2 cellular contexts compared by ENCODE assay signal in the genomic region with DNA sequence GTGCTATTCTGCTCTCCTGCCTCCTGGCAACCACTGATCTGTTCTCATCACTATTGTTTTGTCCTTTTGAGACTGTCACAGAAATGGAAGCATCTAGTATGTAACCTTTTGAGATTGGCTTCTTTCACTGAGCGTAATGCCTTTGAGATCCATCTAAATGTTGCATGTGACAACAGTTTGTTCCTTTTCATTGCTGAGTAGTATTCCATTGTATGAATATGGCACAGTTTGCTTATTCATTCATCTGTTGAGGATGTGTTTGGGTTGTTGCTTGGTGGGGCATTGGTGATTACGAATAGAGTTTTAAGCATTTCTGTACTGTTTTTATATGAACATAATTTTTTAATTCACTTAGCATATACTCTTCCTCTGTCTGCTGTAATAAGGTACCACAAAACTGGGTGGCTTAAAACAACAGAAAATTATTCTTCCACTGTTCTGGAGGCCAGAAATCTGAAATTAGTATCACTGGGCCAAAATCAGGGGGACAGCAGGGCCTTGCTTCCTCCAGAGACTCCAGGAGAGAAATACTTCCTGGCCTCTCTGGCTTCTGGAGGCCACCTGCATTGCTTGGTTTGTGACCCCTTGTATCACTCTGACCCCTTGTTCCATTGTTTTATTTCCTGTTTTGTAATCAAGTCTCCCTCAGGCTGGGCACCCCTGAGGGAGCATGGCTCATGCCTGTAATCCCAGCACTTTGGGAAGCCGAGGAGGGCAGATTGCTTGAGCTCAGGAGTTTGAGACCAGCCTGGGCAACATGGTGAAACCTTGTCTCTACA.
A peak's percentile ranks its signal among the peaks of the same experiment; 100 is the strongest.
TF ChIP-seq lines count a peak whose summit lies in the region.

No MANE protein-coding gene starts in this region.

TF ChIP-seq in K562, 482 proteins besides CTCF, POLR2A, EP300 and RAD21 (continues in another document):
- TF ChIP-seq, protein P1, sequence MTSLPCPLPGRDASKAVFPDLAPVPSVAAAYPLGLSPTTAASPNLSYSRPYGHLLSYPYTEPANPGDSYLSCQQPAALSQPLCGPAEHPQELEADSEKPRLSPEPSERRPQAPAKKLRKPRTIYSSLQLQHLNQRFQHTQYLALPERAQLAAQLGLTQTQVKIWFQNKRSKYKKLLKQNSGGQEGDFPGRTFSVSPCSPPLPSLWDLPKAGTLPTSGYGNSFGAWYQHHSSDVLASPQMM (CRISPR knock-in tag; IDR thresholded peaks at IDR 0.05) = no peak
- TF ChIP-seq, protein P2, sequence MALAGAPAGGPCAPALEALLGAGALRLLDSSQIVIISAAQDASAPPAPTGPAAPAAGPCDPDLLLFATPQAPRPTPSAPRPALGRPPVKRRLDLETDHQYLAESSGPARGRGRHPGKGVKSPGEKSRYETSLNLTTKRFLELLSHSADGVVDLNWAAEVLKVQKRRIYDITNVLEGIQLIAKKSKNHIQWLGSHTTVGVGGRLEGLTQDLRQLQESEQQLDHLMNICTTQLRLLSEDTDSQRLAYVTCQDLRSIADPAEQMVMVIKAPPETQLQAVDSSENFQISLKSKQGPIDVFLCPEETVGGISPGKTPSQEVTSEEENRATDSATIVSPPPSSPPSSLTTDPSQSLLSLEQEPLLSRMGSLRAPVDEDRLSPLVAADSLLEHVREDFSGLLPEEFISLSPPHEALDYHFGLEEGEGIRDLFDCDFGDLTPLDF (CRISPR knock-in tag; IDR thresholded peaks at IDR 0.05) = 0 out of 2 replicates have a peak, but pooled peaks have one; percentile 20
- TF ChIP-seq ZNF507 (tag; conservative IDR thresholded peaks at IDR 0.05) (no peak), ZBTB8A (IDR thresholded peaks at IDR 0.05; ENCODE audit: partially characterized antibody) (no peak), ZNF586 (CRISPR knock-in tag; conservative IDR thresholded peaks at IDR 0.05) (no peak), NEUROD1 (IDR thresholded peaks at IDR 0.05; ENCODE audit: borderline replicate concordance, low read depth, low read length, partially characterized antibody) (no peak), L3MBTL2 (IDR thresholded peaks at IDR 0.05) (no peak), STAG1 (CRISPR knock-in tag; IDR thresholded peaks at IDR 0.05; ENCODE audit: borderline replicate concordance) (no peak), MYNN (IDR thresholded peaks at IDR 0.05) (no peak), MYNN (CRISPR knock-in tag; IDR thresholded peaks at IDR 0.05) (no peak), EP400 (IDR thresholded peaks at IDR 0.05) (no peak), FOXA3 (CRISPR knock-in tag; conservative IDR thresholded peaks at IDR 0.05 in 1 of 2, IDR thresholded peaks at IDR 0.05 in 1 of 2) (no peak), ZNF695 (CRISPR knock-in tag; IDR thresholded peaks at IDR 0.05) (no peak), FOS (IDR thresholded peaks at IDR 0.05; ENCODE audit: extremely low read depth, insufficient read length) (no peak), TAF7 (tag; IDR thresholded peaks at IDR 0.05) (no peak), ZBTB1 (CRISPR knock-in tag; IDR thresholded peaks at IDR 0.05; ENCODE audit: borderline replicate concordance, low read depth) (no peak)
- TF ChIP-seq, protein P3, sequence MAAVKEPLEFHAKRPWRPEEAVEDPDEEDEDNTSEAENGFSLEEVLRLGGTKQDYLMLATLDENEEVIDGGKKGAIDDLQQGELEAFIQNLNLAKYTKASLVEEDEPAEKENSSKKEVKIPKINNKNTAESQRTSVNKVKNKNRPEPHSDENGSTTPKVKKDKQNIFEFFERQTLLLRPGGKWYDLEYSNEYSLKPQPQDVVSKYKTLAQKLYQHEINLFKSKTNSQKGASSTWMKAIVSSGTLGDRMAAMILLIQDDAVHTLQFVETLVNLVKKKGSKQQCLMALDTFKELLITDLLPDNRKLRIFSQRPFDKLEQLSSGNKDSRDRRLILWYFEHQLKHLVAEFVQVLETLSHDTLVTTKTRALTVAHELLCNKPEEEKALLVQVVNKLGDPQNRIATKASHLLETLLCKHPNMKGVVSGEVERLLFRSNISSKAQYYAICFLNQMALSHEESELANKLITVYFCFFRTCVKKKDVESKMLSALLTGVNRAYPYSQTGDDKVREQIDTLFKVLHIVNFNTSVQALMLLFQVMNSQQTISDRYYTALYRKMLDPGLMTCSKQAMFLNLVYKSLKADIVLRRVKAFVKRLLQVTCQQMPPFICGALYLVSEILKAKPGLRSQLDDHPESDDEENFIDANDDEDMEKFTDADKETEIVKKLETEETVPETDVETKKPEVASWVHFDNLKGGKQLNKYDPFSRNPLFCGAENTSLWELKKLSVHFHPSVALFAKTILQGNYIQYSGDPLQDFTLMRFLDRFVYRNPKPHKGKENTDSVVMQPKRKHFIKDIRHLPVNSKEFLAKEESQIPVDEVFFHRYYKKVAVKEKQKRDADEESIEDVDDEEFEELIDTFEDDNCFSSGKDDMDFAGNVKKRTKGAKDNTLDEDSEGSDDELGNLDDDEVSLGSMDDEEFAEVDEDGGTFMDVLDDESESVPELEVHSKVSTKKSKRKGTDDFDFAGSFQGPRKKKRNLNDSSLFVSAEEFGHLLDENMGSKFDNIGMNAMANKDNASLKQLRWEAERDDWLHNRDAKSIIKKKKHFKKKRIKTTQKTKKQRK (IDR thresholded peaks at IDR 0.05; ENCODE audit: borderline replicate concordance, low read depth, low read length) = no peak
- TF ChIP-seq, protein P4, sequence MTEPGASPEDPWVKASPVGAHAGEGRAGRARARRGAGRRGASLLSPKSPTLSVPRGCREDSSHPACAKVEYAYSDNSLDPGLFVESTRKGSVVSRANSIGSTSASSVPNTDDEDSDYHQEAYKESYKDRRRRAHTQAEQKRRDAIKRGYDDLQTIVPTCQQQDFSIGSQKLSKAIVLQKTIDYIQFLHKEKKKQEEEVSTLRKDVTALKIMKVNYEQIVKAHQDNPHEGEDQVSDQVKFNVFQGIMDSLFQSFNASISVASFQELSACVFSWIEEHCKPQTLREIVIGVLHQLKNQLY (CRISPR knock-in tag; conservative IDR thresholded peaks at IDR 0.05) = peak in 1 of 2 experiments; percentile 77; a peak in 1 of 4 replicates
- TF ChIP-seq, protein P5, sequence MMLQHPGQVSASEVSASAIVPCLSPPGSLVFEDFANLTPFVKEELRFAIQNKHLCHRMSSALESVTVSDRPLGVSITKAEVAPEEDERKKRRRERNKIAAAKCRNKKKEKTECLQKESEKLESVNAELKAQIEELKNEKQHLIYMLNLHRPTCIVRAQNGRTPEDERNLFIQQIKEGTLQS (IDR thresholded peaks at IDR 0.05) = no peak
- TF ChIP-seq, protein P5 (CRISPR knock-in tag; conservative IDR thresholded peaks at IDR 0.05) = 0 out of 2 replicates have a peak, but pooled peaks have one; percentile 58
- TF ChIP-seq, protein P6, sequence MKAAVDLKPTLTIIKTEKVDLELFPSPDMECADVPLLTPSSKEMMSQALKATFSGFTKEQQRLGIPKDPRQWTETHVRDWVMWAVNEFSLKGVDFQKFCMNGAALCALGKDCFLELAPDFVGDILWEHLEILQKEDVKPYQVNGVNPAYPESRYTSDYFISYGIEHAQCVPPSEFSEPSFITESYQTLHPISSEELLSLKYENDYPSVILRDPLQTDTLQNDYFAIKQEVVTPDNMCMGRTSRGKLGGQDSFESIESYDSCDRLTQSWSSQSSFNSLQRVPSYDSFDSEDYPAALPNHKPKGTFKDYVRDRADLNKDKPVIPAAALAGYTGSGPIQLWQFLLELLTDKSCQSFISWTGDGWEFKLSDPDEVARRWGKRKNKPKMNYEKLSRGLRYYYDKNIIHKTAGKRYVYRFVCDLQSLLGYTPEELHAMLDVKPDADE (conservative IDR thresholded peaks at IDR 0.05; ENCODE audit: control insufficient read depth, low read depth, low read length) = no peak

TF ChIP-seq in endothelial cell of umbilical vein, 7 proteins besides CTCF, POLR2A, EP300 and RAD21:
- TF ChIP-seq MAX (IDR thresholded peaks at IDR 0.05; ENCODE audit: insufficient read depth, insufficient read length) (no peak), MYC (IDR thresholded peaks at IDR 0.05; ENCODE audit: low read depth, low read length) (peak; percentile 24), JUN (IDR thresholded peaks at IDR 0.05; ENCODE audit: borderline replicate concordance, insufficient read depth, insufficient read length, low read depth) (peak; percentile 35), FOS (IDR thresholded peaks at IDR 0.05; ENCODE audit: borderline replicate concordance, insufficient read depth, low read length) (no peak), GATA2 (IDR thresholded peaks at IDR 0.05; ENCODE audit: insufficient read depth, insufficient read length, low read depth, low read length) (peak; percentile 28), POLR2AphosphoS5 (IDR thresholded peaks at IDR 0.05; ENCODE audit: insufficient read depth, low read depth, low read length) (peak; percentile 50), EZH2 (IDR thresholded peaks at IDR 0.05; ENCODE audit: borderline replicate concordance, low read depth, low read length, severe bottlenecking) (no peak)
TF ChIP-seq in endothelial cell of umbilical vein: peak in this region for 4.
